In the genomic region with DNA sequence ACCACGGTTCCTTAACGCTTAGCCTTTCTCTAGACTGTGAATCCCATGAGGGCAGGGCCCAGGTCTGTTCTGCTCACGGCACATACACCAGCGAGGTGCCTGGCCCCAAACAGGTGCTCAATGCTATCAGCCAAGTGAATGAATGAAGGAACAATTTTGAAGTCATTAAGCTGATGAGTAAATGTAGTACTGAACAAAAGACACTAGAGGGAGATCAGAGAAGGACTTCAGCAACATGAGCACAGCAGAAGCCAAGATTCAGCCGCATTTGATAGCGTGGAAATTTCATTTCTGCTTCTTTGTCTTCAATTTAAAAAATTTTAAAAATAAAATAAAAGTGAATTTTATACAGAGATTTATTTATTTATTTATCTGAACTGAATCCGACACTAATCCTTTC, we compare ENCODE assay signal across 10 cellular contexts. TPM values are rescaled to one million over a fixed set of nuclear protein-coding genes. Genes with fewer than 3 reads are reported as not detected.
A peak's percentile ranks its signal among the peaks of the same experiment; 100 is the strongest.
DNase-seq lines count a peak whose midpoint lies in the region; TF ChIP-seq lines count a peak whose summit lies in the region.
"Had no signal": no experiment of that assay in that cellular context is flagged by ENCODE, and none has a peak within 500 bp of the region (broad histone marks: within the 10 kb centered on the region; RNA-seq: fewer than 3 reads in every experiment).

No MANE protein-coding gene starts in this region.

- H3K4me1 Mint-ChIP-seq in osteocyte (ENCODE audit: unreplicated experiment), result no peaks in the 10 kb centered on the region
- no peaks in the 10 kb centered on the region for H3K4me1 Mint-ChIP-seq in Calu3 (ENCODE audit: low read depth, unreplicated experiment)

- no peaks in the 10 kb centered on the region for H3K36me3 Mint-ChIP-seq in osteocyte (ENCODE audit: unreplicated experiment)
- no peaks in the 10 kb centered on the region for H3K36me3 Mint-ChIP-seq in Calu3 (ENCODE audit: insufficient read depth, unreplicated experiment)

- no peaks in the 10 kb centered on the region for H3K4me1 ChIP-seq in effector memory CD4-positive, alpha-beta T cell (ENCODE audit: control insufficient read depth, insufficient read depth, low read length, poor library complexity, severe bottlenecking)
- H3K4me1 ChIP-seq: parathyroid adenoma had no signal

- intact Hi-C loops in Calu3 (cut with micrococcal nuclease; ENCODE audit: unreplicated experiment), result loop anchor here (1.0 kb wide), 1 partner anchor 285 kb away; no protein-coding TSS in a partner anchor

- no peaks in the 10 kb centered on the region for H3K36me3 ChIP-seq in effector memory CD4-positive, alpha-beta T cell (ENCODE audit: control insufficient read depth, insufficient read depth, low read length)

- H3K27me3 Mint-ChIP-seq in osteocyte (ENCODE audit: unreplicated experiment), result peaks cover 47% of the 10 kb centered on the region
- no peaks in the 10 kb centered on the region for H3K27me3 Mint-ChIP-seq in Calu3 (ENCODE audit: unreplicated experiment)

- no peak overlapping the region for H3K27ac ChIP-seq in effector memory CD4-positive, alpha-beta T cell (ENCODE audit: insufficient read depth, low read length, poor library complexity, severe bottlenecking)
- H3K27ac ChIP-seq: parathyroid adenoma had no signal

- peaks cover 8% of the 10 kb centered on the region for H3K9me3 Mint-ChIP-seq in osteocyte (ENCODE audit: unreplicated experiment)
- no peaks in the 10 kb centered on the region for H3K9me3 Mint-ChIP-seq in Calu3 (ENCODE audit: low read depth, unreplicated experiment)

- no peaks in the 10 kb centered on the region for H3K27me3 ChIP-seq in effector memory CD4-positive, alpha-beta T cell (replicated peaks; ENCODE audit: control insufficient read depth, insufficient read depth, low read length, poor library complexity, severe bottlenecking)

- no peak overlapping the region for H3K4me3 Mint-ChIP-seq in osteocyte (ENCODE audit: unreplicated experiment)
- H3K4me3 Mint-ChIP-seq in Calu3 (ENCODE audit: low read depth, unreplicated experiment), result no peak overlapping the region

- TF ChIP-seq CTCF in GM12874 (IDR thresholded peaks at IDR 0.05; ENCODE audit: insufficient read depth, low read depth, low read length) (peak; percentile 17; the same call in 1 of the 2 replicates), choroid plexus epithelial cell (conservative IDR thresholded peaks at IDR 0.05; ENCODE audit: low read depth, low read length) (peak; percentile 77), osteocyte (IDR thresholded peaks at IDR 0.05) (peak; percentile 75), Calu3 (IDR thresholded peaks at IDR 0.05; ENCODE audit: unreplicated experiment) (no peak)

- no peak overlapping the region for H3K4me3 ChIP-seq in choroid plexus epithelial cell (ENCODE audit: low read depth, low read length)
- no peak overlapping the region for H3K4me3 ChIP-seq in effector memory CD4-positive, alpha-beta T cell (ENCODE audit: insufficient read depth, low read depth, low read length, poor library complexity, severe bottlenecking)

- H3K27ac Mint-ChIP-seq in osteocyte (ENCODE audit: unreplicated experiment) (no peak overlapping the region), Calu3 (ENCODE audit: unreplicated experiment) (no peak overlapping the region)

- BruUV-seq in Calu3 (replicated peaks; lab: Mats Ljungman, UMichigan), result no TSS peak

- H3K9me3 ChIP-seq in effector memory CD4-positive, alpha-beta T cell (ENCODE audit: control insufficient read depth, low read length), result no peaks in the 10 kb centered on the region

- DNase-seq in MV-4-11 (lab: John Stamatoyannopoulos, UW), result peak; percentile 21
- DNase-seq in choroid plexus epithelial cell (ENCODE audit: low read depth), result peak; percentile 81
- DNase-seq in osteocyte (ENCODE audit: extremely low spot score, unreplicated experiment), result no peak
- no peak for DNase-seq in NCI-H146 (lab: John Stamatoyannopoulos, UW)
- no peak for DNase-seq in stimulated activated naive CD4-positive, alpha-beta T cell treated with Interleukin-2 at 50 U/mL for 16 hours (lab: John Stamatoyannopoulos, UW)
- DNase-seq in Calu3, result no peak
- no peak for DNase-seq in effector memory CD4-positive, alpha-beta T cell
- DNase-seq: activated T-cell treated with anti-CD3 and anti-CD28 coated beads, Interleukin-2, amount 50 U/mL, for 1 hour had no signal

- CTCF ChIA-PET in Calu3 (lab: Charles Lee), result interaction anchor here (2.7 kb wide), 1 partner anchor 286 kb away, joined by 13 read pairs; no protein-coding TSS in a partner anchor

RNA-seq across cellular contexts. Expression of a gene that starts 20.1 kb away (rescaled TPM):
- total RNA-seq in osteocyte (0.13 and 0.16 TPM in 2 replicates), Calu3 (2022) (0.15 and 0.19 TPM in 2 replicates)

Comparison
In these comparisons a context has a peak if more than half of its experiments do, and no peak if none do; other contexts are left out.
1. DNase-seq: peak in MV-4-11 (single experiment) and choroid plexus epithelial cell (single experiment); none in osteocyte (single experiment), NCI-H146 (single experiment), stimulated activated naive CD4-positive, alpha-beta T cell treated with Interleukin-2 at 50 U/mL for 16 hours (single experiment), Calu3 (single experiment) and effector memory CD4-positive, alpha-beta T cell (0 of 3).